Comparison of ENCODE assay signal across 12 cellular contexts in the genomic region with DNA sequence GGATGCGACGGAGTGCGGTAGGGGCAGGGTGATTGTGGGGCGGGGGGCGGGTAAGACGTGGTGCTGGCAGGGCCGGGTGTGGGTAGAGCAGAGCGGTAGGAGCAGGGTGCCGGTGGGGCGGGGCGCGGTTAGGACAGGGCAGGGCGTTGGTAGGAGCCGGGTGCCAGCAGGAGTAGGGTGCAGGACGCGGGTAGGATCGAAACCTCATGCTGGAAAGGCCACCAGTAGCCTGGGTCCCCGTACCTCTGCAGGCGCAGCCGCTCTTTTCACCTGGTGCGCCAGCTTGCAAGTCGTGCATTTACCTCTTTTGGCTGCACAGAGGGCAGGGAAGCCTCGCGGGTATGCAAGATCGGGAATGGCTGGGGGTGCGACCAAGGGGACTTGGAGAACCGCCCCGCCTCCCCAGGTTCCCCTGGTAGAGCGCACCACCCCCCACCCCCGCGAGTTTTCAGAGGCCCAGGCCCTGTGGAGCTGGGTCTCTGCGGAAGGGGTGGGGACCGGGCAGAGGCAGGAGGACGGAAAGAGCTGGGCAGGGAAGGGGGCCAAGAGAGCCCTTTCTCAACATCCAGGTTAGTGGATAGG.
DNase-seq lines count a peak whose midpoint lies in the region; ATAC-seq and TF ChIP-seq lines count a peak whose summit lies in the region.
"Had no signal": no experiment of that assay in that cellular context is flagged by ENCODE, and none has a peak within 500 bp of the region (broad histone marks: within the 10 kb centered on the region; RNA-seq: fewer than 3 reads in every experiment).

No MANE protein-coding gene starts in this region.

- H3K9me3 ChIP-seq in CD4-positive, alpha-beta T cell (ENCODE audit: control insufficient read depth, low read length), result no peaks in the 10 kb centered on the region
- H3K9me3 ChIP-seq in Panc1 (ENCODE audit: control insufficient read depth, insufficient read depth, low read depth, low read length) (no peaks in the 10 kb centered on the region), mammary epithelial cell (replicated peaks; ENCODE audit: insufficient read depth, low read length) (no peaks in the 10 kb centered on the region)
- H3K9me3 ChIP-seq: adrenal gland had no signal

- peak; percentile 26 for ATAC-seq in CD4-positive, alpha-beta T cell (ENCODE audit: poor library complexity)
- peak; percentile 41; the same call in 1 of the 2 replicates for ATAC-seq in Panc1
- ATAC-seq in naive B cell (ENCODE audit: low read depth in 2 of 2), result peak in 1 of 2 donors; percentile 42
- ATAC-seq in HG03097 (IDR thresholded peaks at IDR 0.05; ENCODE audit: low FRiP score, unreplicated experiment), result no peak
- no peak for ATAC-seq in GM21381 (IDR thresholded peaks at IDR 0.05; ENCODE audit: unreplicated experiment)
- ATAC-seq in HG02642 (IDR thresholded peaks at IDR 0.05; ENCODE audit: poor library complexity, unreplicated experiment), result no peak

- H3K4me2 ChIP-seq in mammary epithelial cell (ENCODE audit: insufficient read depth, low read depth, low read length), result peak overlapping the region; percentile 81

- POLR2A ChIA-PET in CD4-positive, alpha-beta T cell (lab: Charles Lee), result interaction anchor here (0.5 kb wide), 1 partner anchor 235 kb away, joined by 3 read pairs; no protein-coding TSS in a partner anchor
- POLR2A ChIA-PET in Panc1 (lab: Charles Lee), result no interaction called here

- peak overlapping the region; percentile 84 for H2AFZ ChIP-seq in mammary epithelial cell (ENCODE audit: low read depth, low read length)

- 10% methylated on average over 6 of the region's 34 CpGs for WGBS in mammary epithelial cell (ENCODE audit: low coverage, missing lambda C conversion rate)

- no peaks in the 10 kb centered on the region for H3K36me3 Mint-ChIP-seq in CD4-positive, alpha-beta T cell (ENCODE audit: low read depth)
- H3K36me3 Mint-ChIP-seq in naive B cell, result peaks cover 0 to 20% of the 10 kb centered on the region in 2 donors
- H3K36me3 Mint-ChIP-seq: CD14-positive monocyte had no signal

- H4K20me1 ChIP-seq in mammary epithelial cell (ENCODE audit: insufficient read depth, low read length), result no peaks in the 10 kb centered on the region

- peak overlapping the region; percentile 42 for H3K27ac Mint-ChIP-seq in CD4-positive, alpha-beta T cell
- H3K27ac Mint-ChIP-seq in naive B cell, result peak overlapping the region in 1 of 6 donors; percentile 32
- H3K27ac Mint-ChIP-seq: CD14-positive monocyte had no signal

- no peaks in the 10 kb centered on the region for H3K79me2 ChIP-seq in mammary epithelial cell (ENCODE audit: insufficient read depth, low read length)

- H3K4me3 Mint-ChIP-seq in CD4-positive, alpha-beta T cell, result peak overlapping the region; percentile 75
- H3K4me3 Mint-ChIP-seq in naive B cell, result peak overlapping the region in 7 of 8 donors; percentile 44 to 83 (median 77)

- in situ Hi-C loops in Panc1 (cut with HindIII; ENCODE audit: low pct_unique_long_range_greater_than_20kb, low sequenced_read_pairs) (no loop called here), mammary epithelial cell (cut with MboI; ENCODE audit: low sequenced_read_pairs in 2 of 2) (no loop called here)

- no peak overlapping the region for H3K27ac ChIP-seq in CD4-positive, alpha-beta T cell (ENCODE audit: low read depth, low read length)
- H3K27ac ChIP-seq in Panc1 (ENCODE audit: low read length), result no peak overlapping the region
- H3K27ac ChIP-seq in mammary epithelial cell (ENCODE audit: insufficient read depth, low read depth, low read length), result no peak overlapping the region
- H3K27ac ChIP-seq: VCaP had no signal

- no peak for TF ChIP-seq CTCF in CD4-positive, alpha-beta T cell (IDR thresholded peaks at IDR 0.05)
- TF ChIP-seq CTCF in Panc1 (IDR thresholded peaks at IDR 0.05) (no peak), mammary epithelial cell (conservative IDR thresholded peaks at IDR 0.05 in 1 of 2, IDR thresholded peaks at IDR 0.05 in 1 of 2; ENCODE audit: extremely low read depth in 1 of 2, insufficient read depth in 1 of 2, low read depth in 1 of 2, low read length in 2 of 2) (no peak)

- peak in 4 of 10 experiments; percentile 4 to 21 (median 9) for DNase-seq in CD4-positive, alpha-beta T cell
- DNase-seq in Panc1 (ENCODE audit: low read depth, low spot score) (no peak), mammary epithelial cell (no peak), naive B cell (no peak), NCI-H1694 treated with DMSO at 0.1 percent for 48 hours (lab: John Stamatoyannopoulos, UW) (no peak)
- DNase-seq: NCI-H1417 had no signal

- H3K9me3 Mint-ChIP-seq in CD4-positive, alpha-beta T cell, result no peaks in the 10 kb centered on the region
- peaks cover 0 to 3% (median 0%) of the 10 kb centered on the region in 7 donors for H3K9me3 Mint-ChIP-seq in naive B cell

- CTCF ChIA-PET in CD4-positive, alpha-beta T cell (lab: Charles Lee), result no interaction called here
- CTCF ChIA-PET in Panc1 (lab: Charles Lee) (interaction anchor here (0.5 kb wide), 1 partner anchor 98 kb away, joined by 6 read pairs; no protein-coding TSS in a partner anchor), mammary epithelial cell (lab: Charles Lee; ENCODE audit: low non-redundant PET) (no interaction called here)

- BruUV-seq in Panc1 (replicated peaks; lab: Mats Ljungman, UMichigan) (no TSS peak), mammary epithelial cell (replicated peaks; lab: Mats Ljungman, UMichigan) (no TSS peak)

- H3K4me1 Mint-ChIP-seq in CD4-positive, alpha-beta T cell (ENCODE audit: low read depth), result peaks cover 17% of the 10 kb centered on the region
- peaks cover 18 to 24% (median 23%) of the 10 kb centered on the region in 3 donors for H3K4me1 Mint-ChIP-seq in naive B cell
- H3K4me1 Mint-ChIP-seq: CD14-positive monocyte had no signal

- peaks cover 46% of the 10 kb centered on the region for H3K27me3 Mint-ChIP-seq in CD4-positive, alpha-beta T cell
- peaks cover 27 to 64% (median 58%) of the 10 kb centered on the region in 3 donors for H3K27me3 Mint-ChIP-seq in naive B cell

- peaks cover 11% of the 10 kb centered on the region for H3K27me3 ChIP-seq in CD4-positive, alpha-beta T cell (ENCODE audit: control insufficient read depth, insufficient read depth, low read length)
- H3K27me3 ChIP-seq in Panc1 (ENCODE audit: control insufficient read depth, insufficient read depth, low read length) (no peaks in the 10 kb centered on the region; the same call in none of the 2 replicates), mammary epithelial cell (ENCODE audit: insufficient read depth, low read length) (peaks cover 5% of the 10 kb centered on the region)
- H3K27me3 ChIP-seq: adrenal gland had no signal

- H3K36me3 ChIP-seq in Panc1 (ENCODE audit: control insufficient read depth, insufficient read depth, low read length) (no peaks in the 10 kb centered on the region), mammary epithelial cell (ENCODE audit: insufficient read depth, low read length) (no peaks in the 10 kb centered on the region)
- H3K36me3 ChIP-seq: adrenal gland had no signal

- no peak overlapping the region for H3K4me3 ChIP-seq in Panc1 (ENCODE audit: low read depth in 2 of 2, low read length in 2 of 2)
- peak overlapping the region; percentile 33 to 39 (median 35) for H3K4me3 ChIP-seq in mammary epithelial cell (replicated peaks in 1 of 3; ENCODE audit: insufficient read depth in 1 of 3, low read depth in 2 of 3, low read length in 3 of 3)

- dilution Hi-C loops in mammary epithelial cell (cut with HindIII; ENCODE audit: low sequenced_read_pairs), result no loop called here

- intact Hi-C loops in CD4-positive, alpha-beta T cell (cut with DNase I, micrococcal nuclease), result no loop called here
- intact Hi-C loops in Panc1 (cut with micrococcal nuclease; ENCODE audit: unreplicated experiment) (no loop called here), mammary epithelial cell (cut with micrococcal nuclease) (no loop called here)

- H3K9ac ChIP-seq in mammary epithelial cell (ENCODE audit: insufficient read depth, low read length), result no peak overlapping the region

- H3K4me1 ChIP-seq in Panc1 (ENCODE audit: control insufficient read depth, insufficient read depth, low read length) (no peaks in the 10 kb centered on the region), mammary epithelial cell (ENCODE audit: insufficient read depth, low read length) (peaks cover 8% of the 10 kb centered on the region)

Comparison
In these comparisons a context has a peak if more than half of its experiments do, and no peak if none do; other contexts are left out.
1. ATAC-seq: peak in CD4-positive, alpha-beta T cell (single experiment) and Panc1 (single experiment); none in HG03097 (single experiment), GM21381 (single experiment) and HG02642 (single experiment).
2. H3K4me3 ChIP-seq: peak in mammary epithelial cell (3 of 3); none in Panc1 (0 of 2).